In genomic region chr9:95147452-95147851, GRCh38 we compare ENCODE assay signal across 16 cellular contexts.
"Had no signal": no experiment of that assay in that cellular context is flagged by ENCODE, and none has a peak within 500 bp of the region (broad histone marks: within the 10 kb centered on the region; RNA-seq: fewer than 3 reads in every experiment).

No MANE protein-coding gene starts in this region.

- H3K27ac ChIP-seq: ovary, thyroid gland, vagina had no signal

- H3K4me3 ChIP-seq: left lung, ovary, thyroid gland, vagina had no signal

- H3K27me3 ChIP-seq: left lung, ovary, thyroid gland, vagina had no signal

- H3K9me3 ChIP-seq: left lung, ovary, thyroid gland, vagina had no signal

- DNase-seq: activated CD4-positive, alpha-beta T cell treated with anti-CD3 and anti-CD28 coated beads, Interleukin-2, amount 50 U/mL, for 1 hour; activated CD4-positive, CD25-positive, alpha-beta regulatory T cell; activated naive CD4-positive, alpha-beta T cell treated with anti-CD3 and anti-CD28 coated beads, Interleukin-2, amount 10 ng/mL, durations not matched to agents 7 days and 5 days; activated T-cell treated with anti-CD3 and anti-CD28 coated beads for 4 hours; amniotic stem cell; effector memory CD8-positive, alpha-beta T cell; head of caudate nucleus; islet precursor cell; left lung; nephron progenitor cell; ovary; stimulated activated CD4-positive, alpha-beta T cell treated with anti-CD3 and anti-CD28 coated beads, Interleukin-15, amount 100 ng/mL, for 24 hours; stimulated activated CD4-positive, alpha-beta T cell treated with anti-CD3 and anti-CD28 coated beads, Interleukin-4, amount 100 ng/mL, for 4 hours; T-helper 17 cell; thyroid gland had no signal

- H3K36me3 ChIP-seq: left lung, ovary, thyroid gland, vagina had no signal

- ATAC-seq: effector memory CD8-positive, alpha-beta T cell; T-helper 17 cell had no signal

- H3K4me1 ChIP-seq: left lung had no signal
